Comparison of ENCODE assay signal across 19 cellular contexts in the genomic region with DNA sequence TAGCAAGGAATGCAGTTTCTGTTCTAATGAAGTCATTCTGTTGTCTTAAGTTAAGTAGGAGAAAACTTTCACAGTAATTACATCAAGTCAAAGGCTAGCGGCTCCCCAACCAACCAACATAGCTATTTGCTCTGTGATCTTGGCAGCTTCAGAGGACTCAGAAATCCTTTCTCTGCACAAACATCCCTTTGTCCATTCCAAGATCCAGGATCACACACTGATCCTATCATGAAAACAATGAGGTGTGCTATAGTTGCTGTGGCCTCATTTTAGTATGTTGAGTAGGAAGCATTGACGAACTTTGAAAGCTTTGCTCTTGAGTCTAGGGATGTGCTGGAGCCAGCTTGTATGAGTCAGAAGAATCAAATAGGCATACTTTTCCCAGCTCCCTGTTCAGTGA.
DNase-seq lines count a peak whose midpoint lies in the region; ATAC-seq and TF ChIP-seq lines count a peak whose summit lies in the region.
"Had no signal": no experiment of that assay in that cellular context is flagged by ENCODE, and none has a peak within 500 bp of the region (broad histone marks: within the 10 kb centered on the region; RNA-seq: fewer than 3 reads in every experiment).

No MANE protein-coding gene starts in this region.

- H3K9me3 Mint-ChIP-seq in activated naive CD4-positive, alpha-beta T cell treated with anti-CD3 and anti-CD28 coated beads, Interleukin-2, amount 50 U/mL, for 24 hours, result no peaks in the 10 kb centered on the region
- H3K9me3 Mint-ChIP-seq in activated naive CD4-positive, alpha-beta T cell treated with anti-CD3 and anti-CD28 coated beads, Interleukin-2, amount 50 U/mL, for 72 hours, result no peaks in the 10 kb centered on the region
- H3K9me3 Mint-ChIP-seq: HFFc6 had no signal

- H3K4me1 ChIP-seq in psoas muscle, result no peaks in the 10 kb centered on the region

- intact Hi-C loops in psoas muscle (cut with DNase I), result no loop called here

- peak overlapping the region; percentile 88 for H3K27ac Mint-ChIP-seq in activated naive CD4-positive, alpha-beta T cell treated with anti-CD3 and anti-CD28 coated beads, Interleukin-2, amount 50 U/mL, for 24 hours
- H3K27ac Mint-ChIP-seq in activated naive CD4-positive, alpha-beta T cell treated with anti-CD3 and anti-CD28 coated beads, Interleukin-2, amount 50 U/mL, for 72 hours, result no peak overlapping the region
- H3K27ac Mint-ChIP-seq: HFFc6 had no signal

- H3K36me3 Mint-ChIP-seq in activated naive CD4-positive, alpha-beta T cell treated with anti-CD3 and anti-CD28 coated beads, Interleukin-2, amount 50 U/mL, for 24 hours, result no peaks in the 10 kb centered on the region
- peaks cover 0 to 5% of the 10 kb centered on the region in 2 donors for H3K36me3 Mint-ChIP-seq in activated naive CD4-positive, alpha-beta T cell treated with anti-CD3 and anti-CD28 coated beads, Interleukin-2, amount 50 U/mL, for 72 hours

- no peaks in the 10 kb centered on the region for H3K27me3 Mint-ChIP-seq in activated naive CD4-positive, alpha-beta T cell treated with anti-CD3 and anti-CD28 coated beads, Interleukin-2, amount 50 U/mL, for 24 hours

- 80 to 98% (median 88%) methylated on average over 2 of the region's 2 CpGs for whole genome bisulfite sequencing in psoas muscle, 3 donors

- no peak overlapping the region for H3K4me3 Mint-ChIP-seq in activated naive CD4-positive, alpha-beta T cell treated with anti-CD3 and anti-CD28 coated beads, Interleukin-2, amount 50 U/mL, for 24 hours
- H3K4me3 Mint-ChIP-seq: HFFc6 had no signal

- no peaks in the 10 kb centered on the region for H3K36me3 ChIP-seq in psoas muscle (ENCODE audit: insufficient read depth in 1 of 2, low read depth in 1 of 2)

- peaks cover 78% of the 10 kb centered on the region for H3K4me1 Mint-ChIP-seq in activated naive CD4-positive, alpha-beta T cell treated with anti-CD3 and anti-CD28 coated beads, Interleukin-2, amount 50 U/mL, for 24 hours

- no peak for DNase-seq in activated naive CD4-positive, alpha-beta T cell treated with anti-CD3 and anti-CD28 coated beads, Interleukin-2, amount 50 U/mL, for 72 hours (ENCODE audit: low spot score in 2 of 2)
- DNase-seq in SK-MEL-5 (ENCODE audit: low read depth, low spot score), result peak; percentile 36
- peak; percentile 62 for DNase-seq in fibroblast of mammary gland (ENCODE audit: low read depth)
- DNase-seq in SIG-M5 treated with dmso at 0.1 percent for 504 hours (lab: John Stamatoyannopoulos, UW; ENCODE audit: unreplicated experiment), result no peak
- no peak for DNase-seq in NCI-H2227 (lab: John Stamatoyannopoulos, UW; ENCODE audit: unreplicated experiment)
- no peak for DNase-seq in psoas muscle
- DNase-seq: 8988T, DMS79, GF-D8, HFFc6, KG1, NCI-H1092 treated with DMSO at 0.1 percent for 48 hours, NCI-H1694 treated with DMSO at 0.1 percent for 48 hours, NCI-H446, NCI-H748 treated with DMSO at 0.1 percent for 48 hours, PC-3 had no signal

- H3K27ac ChIP-seq in psoas muscle, result no peak overlapping the region
- H3K27ac ChIP-seq: C4-2B had no signal

- in situ Hi-C loops in SK-MEL-5 (cut with HindIII; ENCODE audit: low pct_unique_long_range_greater_than_20kb, low sequenced_read_pairs), result no loop called here

- no peaks in the 10 kb centered on the region for H3K27me3 ChIP-seq in psoas muscle (ENCODE audit: insufficient read depth in 3 of 3, low read length in 2 of 3)

- TF ChIP-seq CTCF in fibroblast of mammary gland (conservative IDR thresholded peaks at IDR 0.05; ENCODE audit: control insufficient read depth, insufficient read depth, low read depth, low read length) (no peak), psoas muscle (IDR thresholded peaks at IDR 0.05) (no peak)

- no peak overlapping the region for H3K4me3 ChIP-seq in fibroblast of mammary gland (ENCODE audit: control insufficient read depth, low read depth, low read length)
- no peak overlapping the region for H3K4me3 ChIP-seq in psoas muscle

- no peak for ATAC-seq in activated naive CD4-positive, alpha-beta T cell treated with anti-CD3 and anti-CD28 coated beads, Interleukin-2, amount 50 U/mL, for 72 hours
- ATAC-seq in GM18502 (IDR thresholded peaks at IDR 0.05; ENCODE audit: poor library complexity, unreplicated experiment) (no peak), psoas muscle (no peak)
- ATAC-seq: PC-3 had no signal

- no peaks in the 10 kb centered on the region for H3K9me3 ChIP-seq in psoas muscle

Comparison
In these comparisons a context has a peak if more than half of its experiments do, and no peak if none do; other contexts are left out.
1. DNase-seq: peak in SK-MEL-5 (single experiment) and fibroblast of mammary gland (single experiment); none in activated naive CD4-positive, alpha-beta T cell treated with anti-CD3 and anti-CD28 coated beads, Interleukin-2, amount 50 U/mL, for 72 hours (0 of 2), SIG-M5 treated with dmso at 0.1 percent for 504 hours (single experiment), NCI-H2227 (single experiment) and psoas muscle (0 of 2).